ENCODE assay signal across 1 cellular context in genomic region chr7:89517815-89518214, GRCh38.
TF ChIP-seq lines count a peak whose summit lies in the region.

No MANE protein-coding gene starts in this region.

TF ChIP-seq in HepG2, 621 proteins besides CTCF, POLR2A, EP300 and RAD21 (continued from another document):
- TF ChIP-seq ZBTB33 (CRISPR knock-in tag; IDR thresholded peaks at IDR 0.05): no peak
- TF ChIP-seq CSRNP2 (CRISPR knock-in tag; conservative IDR thresholded peaks at IDR 0.05; ENCODE audit: low read depth): no peak
- no peak for TF ChIP-seq ZNF446 (CRISPR knock-in tag; IDR thresholded peaks at IDR 0.05)
- no peak for TF ChIP-seq KLF6 (CRISPR knock-in tag; IDR thresholded peaks at IDR 0.05)
- no peak for TF ChIP-seq KLF11 (CRISPR knock-in tag; IDR thresholded peaks at IDR 0.05)
- TF ChIP-seq MAFK (conservative IDR thresholded peaks at IDR 0.05 in 1 of 2, IDR thresholded peaks at IDR 0.05 in 1 of 2; ENCODE audit: low read length in 2 of 2): peak; percentile 38 to 65; a peak in 3 of 4 replicates
- no peak for TF ChIP-seq ASH2L (IDR thresholded peaks at IDR 0.05; ENCODE audit: insufficient read length, low read depth, low read length)
- TF ChIP-seq MAFF (IDR thresholded peaks at IDR 0.05; ENCODE audit: low read depth, low read length): peak; percentile 23; the same call in 1 of the 2 replicates
- no peak for TF ChIP-seq ATF3 (CRISPR knock-in tag; IDR thresholded peaks at IDR 0.05)
- TF ChIP-seq HNF4A (CRISPR knock-in tag; IDR thresholded peaks at IDR 0.05): no peak
- no peak for TF ChIP-seq TBP (CRISPR knock-in tag; IDR thresholded peaks at IDR 0.05)
- no peak for TF ChIP-seq ZNF558 (CRISPR knock-in tag; IDR thresholded peaks at IDR 0.05; ENCODE audit: borderline replicate concordance)
